Comparison of ENCODE assay signal across 8 cellular contexts in the genomic region with DNA sequence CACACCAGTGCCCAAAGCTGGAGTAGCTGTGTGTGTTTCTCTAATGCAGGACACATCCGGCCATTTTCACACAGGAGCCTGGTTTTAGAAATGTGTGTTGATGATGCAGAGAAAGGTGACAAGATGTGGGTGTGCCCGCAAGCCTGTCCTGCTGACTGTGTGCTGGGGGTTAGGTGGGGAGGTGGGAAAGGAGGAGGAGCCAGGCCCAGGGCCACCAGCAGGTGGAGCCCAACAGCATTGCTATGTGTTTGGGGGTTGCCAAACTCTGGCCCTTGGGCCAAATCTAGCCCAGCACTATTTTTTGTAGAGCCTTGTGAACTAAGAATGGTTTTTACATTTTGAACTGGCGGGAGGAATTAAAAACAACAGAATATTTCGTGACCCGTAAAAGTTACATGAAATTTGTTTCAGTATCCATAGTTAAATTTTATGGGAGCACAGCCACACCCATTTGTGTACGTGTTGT.
DNase-seq lines count a peak whose midpoint lies in the region; TF ChIP-seq lines count a peak whose summit lies in the region.

No MANE protein-coding gene starts in this region.

- H3K27me3 ChIP-seq in Loucy (ENCODE audit: insufficient read depth, low read length, poor library complexity, severe bottlenecking) = no peaks in the 10 kb centered on the region

- peaks cover 19% of the 10 kb centered on the region; the same call in 1 of the 2 replicates for H3K79me2 ChIP-seq in Loucy (ENCODE audit: insufficient read depth, low read length)

- intact Hi-C loops in head of caudate nucleus (cut with DNase I) = no loop called here

- 0 out of 2 replicates have a peak, but pooled peaks cover 1% of the 10 kb centered on the region for H3F3A ChIP-seq in Loucy (ENCODE audit: low read depth)

- no peak overlapping the region for H3K4me2 ChIP-seq in Loucy (ENCODE audit: low read depth, low read length, poor library complexity, severe bottlenecking)

- DNase-seq in NOMO-1 (lab: John Stamatoyannopoulos, UW; ENCODE audit: unreplicated experiment in 2 of 2) (peak; percentile 3 to 10), NOMO-1 treated with dmso at 0.1 percent for 144 hours (lab: John Stamatoyannopoulos, UW; ENCODE audit: unreplicated experiment) (no peak), activated T-cell treated with anti-CD3 and anti-CD28 coated beads for 24 hours (ENCODE audit: low read depth) (peak; percentile 44), head of caudate nucleus (peak in 37 of 42 donors; percentile 13 to 78 (median 41)), NCI-H345 treated with DMSO at 0.1 percent for 48 hours (lab: John Stamatoyannopoulos, UW; ENCODE audit: unreplicated experiment) (no peak), coronary artery (ENCODE audit: low spot score) (no peak)
- DNase-seq in stimulated activated CD4-positive, alpha-beta T cell treated with anti-CD3 and anti-CD28 coated beads, Interleukin-1b, Interleukin-23, amount 100 ng/mL, for 48 hours = peak; percentile 75

- peak overlapping the region; percentile 11 for H3K9ac ChIP-seq in Loucy (ENCODE audit: low read depth, low read length, poor library complexity, severe bottlenecking)

- H3K4me1 ChIP-seq in Loucy (ENCODE audit: insufficient read depth, low read length, poor library complexity, severe bottlenecking) = peaks cover 65% of the 10 kb centered on the region

- peaks cover 2% of the 10 kb centered on the region; the same call in 1 of the 2 replicates for H3K9me3 ChIP-seq in Loucy (ENCODE audit: insufficient read depth, low read depth, low read length)

- H3K9me2 ChIP-seq in Loucy (replicated peaks; ENCODE audit: low read depth, low read length) = no peaks in the 10 kb centered on the region

- peak overlapping the region in 1 of 2 donors; percentile 23 for H3K27ac ChIP-seq in coronary artery

- H2AFZ ChIP-seq in Loucy (ENCODE audit: low read length) = no peak overlapping the region

- TF ChIP-seq CTCF in Loucy (conservative IDR thresholded peaks at IDR 0.05; ENCODE audit: low read length) (peak; percentile 81), coronary artery (IDR thresholded peaks at IDR 0.05) (no peak)

- no peaks in the 10 kb centered on the region for H4K20me1 ChIP-seq in Loucy (ENCODE audit: insufficient read depth, low read length, poor library complexity, severe bottlenecking)

- H3K36me3 ChIP-seq in Loucy (ENCODE audit: insufficient read depth, low read length) = no peaks in the 10 kb centered on the region

- no peak overlapping the region for H3K4me3 ChIP-seq in Loucy (ENCODE audit: low read length, poor library complexity, severe bottlenecking)
- no peak overlapping the region for H3K4me3 ChIP-seq in coronary artery

Comparison
In these comparisons a context has a peak if more than half of its experiments do, and no peak if none do; other contexts are left out.
1. DNase-seq: peak in NOMO-1 (2 of 2), activated T-cell treated with anti-CD3 and anti-CD28 coated beads for 24 hours (single experiment), head of caudate nucleus (37 of 42) and stimulated activated CD4-positive, alpha-beta T cell treated with anti-CD3 and anti-CD28 coated beads, Interleukin-1b, Interleukin-23, amount 100 ng/mL, for 48 hours (single experiment); none in NOMO-1 treated with dmso at 0.1 percent for 144 hours (single experiment), NCI-H345 treated with DMSO at 0.1 percent for 48 hours (single experiment) and coronary artery (single experiment).